In genomic region chr15:56732135-56732880, GRCh38 we compare ENCODE assay signal across 8 cellular contexts. TPM values are rescaled to one million over a fixed set of nuclear protein-coding genes. Genes with fewer than 3 reads are reported as not detected.
DNase-seq lines count a peak whose midpoint lies in the region; ATAC-seq lines count a peak whose summit lies in the region.

No MANE protein-coding gene starts in this region.

- peak overlapping the region; percentile 76 for H3K4me3 ChIP-seq in right cardiac atrium (ENCODE audit: low read length)

- peak overlapping the region; percentile 93 for H3K4me3 Mint-ChIP-seq in activated CD4-positive, alpha-beta T cell treated with anti-CD3 and anti-CD28 coated beads, Interleukin-2, amount 10 ng/mL, durations not matched to agents 7 days and 5 days

- peak; percentile 10 to 30 for ATAC-seq in right cardiac atrium

- CTCF ChIA-PET in activated CD4-positive, alpha-beta T cell treated with anti-CD3 and anti-CD28 coated beads, Interleukin-2, amount 10 ng/mL, durations not matched to agents 7 days and 5 days (lab: Charles Lee) = interaction anchor here (1.2 to 1.9 kb wide), 2 partner anchors 45 to 49 kb away, joined by 3 to 5 read pairs; no protein-coding TSS in a partner anchor

- H3K27ac Mint-ChIP-seq in activated CD4-positive, alpha-beta T cell treated with anti-CD3 and anti-CD28 coated beads, Interleukin-2, amount 10 ng/mL, durations not matched to agents 7 days and 5 days = peak overlapping the region; percentile 95

- intact Hi-C loops in right cardiac atrium (cut with DNase I) = loop anchor here in 1 of 4 donors (10.0 kb wide), 1 partner anchor 82 kb away; no protein-coding TSS in a partner anchor

- H3K9me3 ChIP-seq in right cardiac atrium (ENCODE audit: control insufficient read depth, low read length) = no peaks in the 10 kb centered on the region

- DNase-seq in activated CD4-positive, alpha-beta T cell treated with anti-CD3 and anti-CD28 coated beads, Interleukin-2, amount 10 ng/mL, durations not matched to agents 7 days and 5 days = peak; percentile 11
- DNase-seq in activated CD4-positive, alpha-beta T cell treated with anti-CD3 and anti-CD28 coated beads for 1 hour = no peak
- DNase-seq in LoVo (ENCODE audit: low spot score) (peak; percentile 26), right cardiac atrium (no peak), retina (peak; percentile 63), iPS-NIHi11 (ENCODE audit: low spot score) (no peak), NCI-H2196 treated with DMSO at 0.1 percent for 48 hours (lab: John Stamatoyannopoulos, UW; ENCODE audit: unreplicated experiment) (no peak)

- peaks cover 6% of the 10 kb centered on the region for H3K4me1 ChIP-seq in right cardiac atrium (ENCODE audit: control insufficient read depth, insufficient read depth, low read length)

- WGBS in adipose tissue, 3 donors = 4 to 6% (median 5%) methylated on average over 12 of the region's 12 CpGs
- 4% methylated on average over 12 of the region's 12 CpGs for WGBS in right cardiac atrium

- H3K4me1 Mint-ChIP-seq in activated CD4-positive, alpha-beta T cell treated with anti-CD3 and anti-CD28 coated beads, Interleukin-2, amount 10 ng/mL, durations not matched to agents 7 days and 5 days = peaks cover 36% of the 10 kb centered on the region

- POLR2A ChIA-PET in activated CD4-positive, alpha-beta T cell treated with anti-CD3 and anti-CD28 coated beads, Interleukin-2, amount 10 ng/mL, durations not matched to agents 7 days and 5 days (lab: Charles Lee) = no interaction called here

- H3K27ac ChIP-seq in adipose tissue (ENCODE audit: low read depth, low read length) (peak overlapping the region; percentile 38), right cardiac atrium (ENCODE audit: low read length) (peak overlapping the region; percentile 98)

- H3K36me3 Mint-ChIP-seq in activated CD4-positive, alpha-beta T cell treated with anti-CD3 and anti-CD28 coated beads, Interleukin-2, amount 10 ng/mL, durations not matched to agents 7 days and 5 days (ENCODE audit: low read depth) = peaks cover 25% of the 10 kb centered on the region

- peaks cover 7% of the 10 kb centered on the region for H3K27me3 Mint-ChIP-seq in activated CD4-positive, alpha-beta T cell treated with anti-CD3 and anti-CD28 coated beads, Interleukin-2, amount 10 ng/mL, durations not matched to agents 7 days and 5 days

- H3K27me3 ChIP-seq in right cardiac atrium (ENCODE audit: control insufficient read depth, insufficient read depth) = no peaks in the 10 kb centered on the region

- peaks cover 6% of the 10 kb centered on the region for H3K9me3 Mint-ChIP-seq in activated CD4-positive, alpha-beta T cell treated with anti-CD3 and anti-CD28 coated beads, Interleukin-2, amount 10 ng/mL, durations not matched to agents 7 days and 5 days

RNA-seq across cellular contexts. Expression of gene ZNF280D, which starts 1.0 kb away (rescaled TPM):
- total RNA-seq in activated CD4-positive, alpha-beta T cell treated with anti-CD3 and anti-CD28 coated beads, Interleukin-2, amount 10 ng/mL, durations not matched to agents 7 days and 5 days = 10 to 100 TPM; 22.9 to 26.9 TPM
- polyA plus RNA-seq in adipose tissue (10 to 100 TPM; 10.7 to 18.6 (median 12.5) TPM), right cardiac atrium (11.7 TPM)
- total RNA-seq in right cardiac atrium = 10 to 100 TPM; 28.4 to 31.7 (median 30.8) TPM

Comparison
In these comparisons a context has a peak if more than half of its experiments do, and no peak if none do; other contexts are left out.
1. DNase-seq: peak in activated CD4-positive, alpha-beta T cell treated with anti-CD3 and anti-CD28 coated beads, Interleukin-2, amount 10 ng/mL, durations not matched to agents 7 days and 5 days (single experiment), LoVo (single experiment) and retina (single experiment); none in activated CD4-positive, alpha-beta T cell treated with anti-CD3 and anti-CD28 coated beads for 1 hour (single experiment), right cardiac atrium (0 of 3), iPS-NIHi11 (single experiment) and NCI-H2196 treated with DMSO at 0.1 percent for 48 hours (single experiment).